8 cellular contexts compared by ENCODE assay signal in the genomic region with DNA sequence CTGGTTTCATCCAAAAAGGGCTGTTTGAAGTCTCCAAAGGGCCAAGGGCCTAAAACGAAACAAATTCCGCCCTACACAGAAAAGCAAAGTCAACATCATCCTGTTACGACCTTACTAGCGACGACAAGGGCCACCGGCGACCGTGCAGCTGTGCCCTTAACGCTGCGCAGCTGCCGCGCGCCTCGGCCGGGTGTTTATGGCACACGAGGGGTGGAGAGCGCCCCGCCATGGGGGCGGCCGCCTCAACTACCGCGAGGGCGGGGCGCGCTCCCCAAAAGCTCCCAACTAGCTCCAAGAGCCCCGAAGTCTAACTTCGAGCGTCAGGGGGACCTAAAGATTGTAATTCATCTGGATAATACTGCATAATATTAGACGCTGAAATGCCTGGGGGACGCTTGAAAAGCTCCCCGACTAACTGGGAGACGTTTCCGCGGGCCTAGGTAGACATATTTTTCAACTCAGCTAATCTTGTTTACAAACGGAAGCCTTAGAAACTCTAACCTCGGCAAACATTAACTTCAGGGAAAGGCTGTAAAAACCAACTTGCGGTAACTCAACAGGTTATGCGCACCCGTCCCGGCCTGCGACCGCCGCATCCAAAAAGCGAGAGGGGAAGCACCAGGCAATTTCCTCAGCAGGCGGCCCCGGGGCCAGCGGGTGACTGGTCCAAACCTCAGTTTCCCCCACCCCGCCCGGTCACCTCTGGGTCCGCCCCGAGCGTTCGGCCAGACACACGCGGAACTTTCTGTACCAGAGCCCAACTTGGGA. TPM values are rescaled to one million over a fixed set of nuclear protein-coding genes. Genes with fewer than 3 reads are reported as not detected.
DNase-seq lines count a peak whose midpoint lies in the region; ATAC-seq and TF ChIP-seq lines count a peak whose summit lies in the region.

No MANE protein-coding gene starts in this region.

- H3K4me3 Mint-ChIP-seq in glutamatergic neuron (ENCODE audit: unreplicated experiment) = peak overlapping the region; percentile 90

- TF ChIP-seq CTCF in glutamatergic neuron (IDR thresholded peaks at IDR 0.05; ENCODE audit: partially characterized antibody, unreplicated experiment) (no peak), ovary (IDR thresholded peaks at IDR 0.05) (no peak), tibial artery (IDR thresholded peaks at IDR 0.05) (no peak)

- no peak for TF ChIP-seq POLR2A in ovary (IDR thresholded peaks at IDR 0.05)

- H3K4me1 ChIP-seq in HUES6 (ENCODE audit: control insufficient read depth, insufficient read depth, low read length) = peaks cover 40% of the 10 kb centered on the region
- H3K4me1 ChIP-seq in ovary (ENCODE audit: insufficient read depth) = peaks cover 8% of the 10 kb centered on the region
- H3K4me1 ChIP-seq in tibial artery = peaks cover 0 to 17% (median 5%) of the 10 kb centered on the region in 4 donors

- peak overlapping the region; percentile 77 for H3K27ac ChIP-seq in HUES6 (ENCODE audit: low read depth, low read length)
- peak overlapping the region; percentile 79 to 89 for H3K27ac ChIP-seq in ovary
- H3K27ac ChIP-seq in tibial artery = peak overlapping the region; percentile 85 to 86

- peak; percentile 69 for DNase-seq in DMS153 treated with DMSO at 0.1 percent for 48 hours (lab: John Stamatoyannopoulos, UW; ENCODE audit: unreplicated experiment)
- DNase-seq in RPMI8226 = peak; percentile 93
- DNase-seq in activated gamma-delta T cell treated with anti-CD3 and anti-CD28 coated beads, Interleukin-2, amount 50 U/mL, for 16 hours (ENCODE audit: low read depth) = peak; percentile 52
- DNase-seq in glutamatergic neuron = peak; percentile 50
- peak; percentile 53 to 74 (median 65) for DNase-seq in ovary
- peak; percentile 62 to 72 for DNase-seq in tibial artery

- H3K36me3 Mint-ChIP-seq in glutamatergic neuron (ENCODE audit: unreplicated experiment) = no peaks in the 10 kb centered on the region

- ATAC-seq in GM21390 (IDR thresholded peaks at IDR 0.05; ENCODE audit: unreplicated experiment) = peak; percentile 61

- peaks cover 14% of the 10 kb centered on the region for H3K36me3 ChIP-seq in HUES6 (ENCODE audit: control insufficient read depth, insufficient read depth, low read length)
- no peaks in the 10 kb centered on the region for H3K36me3 ChIP-seq in ovary
- no peaks in the 10 kb centered on the region for H3K36me3 ChIP-seq in tibial artery

- H3K27me3 ChIP-seq in HUES6 (ENCODE audit: control insufficient read depth, insufficient read depth, low read length) = peaks cover 8% of the 10 kb centered on the region; the same call in 1 of the 2 replicates
- H3K27me3 ChIP-seq in ovary = no peaks in the 10 kb centered on the region
- H3K27me3 ChIP-seq in tibial artery = no peaks in the 10 kb centered on the region

- peak overlapping the region; percentile 87 for H3K9ac ChIP-seq in HUES6 (ENCODE audit: low read length)

- peaks cover 17% of the 10 kb centered on the region for H3K4me1 Mint-ChIP-seq in glutamatergic neuron (ENCODE audit: low read depth, unreplicated experiment)

- intact Hi-C loops in ovary (cut with DNase I) (loop anchor here in 1 of 4 donors (10.0 kb wide), 1 partner anchor 107 kb away; the partner anchor contains the start of gene BIRC2), tibial artery (cut with DNase I; ENCODE audit: low total_unique reads) (no loop called here)

- H3K9me3 ChIP-seq in HUES6 (ENCODE audit: control insufficient read depth, insufficient read depth, low read depth, low read length) = no peaks in the 10 kb centered on the region
- H3K9me3 ChIP-seq in ovary = no peaks in the 10 kb centered on the region
- no peaks in the 10 kb centered on the region for H3K9me3 ChIP-seq in tibial artery

- peaks cover 4% of the 10 kb centered on the region for H3K9me3 Mint-ChIP-seq in glutamatergic neuron (ENCODE audit: unreplicated experiment)

- H3K27me3 Mint-ChIP-seq in glutamatergic neuron (ENCODE audit: unreplicated experiment) = peaks cover 5% of the 10 kb centered on the region

- no peak for TF ChIP-seq EP300 in ovary (IDR thresholded peaks at IDR 0.05)

- H3K4me3 ChIP-seq in HUES6 (ENCODE audit: low read depth, low read length) (peak overlapping the region; percentile 91), ovary (peak overlapping the region; percentile 96), tibial artery (peak overlapping the region; percentile 99)

- H3K27ac Mint-ChIP-seq in glutamatergic neuron (ENCODE audit: unreplicated experiment) = no peak overlapping the region

- 0 to 1% (median 0%) methylated on average over 53 to 55 of the region's 55 CpGs for WGBS in ovary, 3 donors

RNA-seq across cellular contexts. Expression of gene TMEM123, which starts 0.7 kb away (rescaled TPM):
- total RNA-seq in glutamatergic neuron (ENCODE audit: unreplicated experiment) (18.1 TPM), ovary (100 to 1,000 TPM in 6 of 7 donors, 10 to 100 TPM in 1; 83.3 to 131 (median 124) TPM)
- 100 to 1,000 TPM in 1 of 2 donors, 10 to 100 TPM in 1; 69.4 to 165 TPM for polyA plus RNA-seq in ovary

Comparison
In these comparisons a context has a peak if more than half of its experiments do, and no peak if none do; other contexts are left out.
1. Peak in every context shown above with its lines: DNase-seq, ATAC-seq, H3K4me3 ChIP-seq and H3K27ac ChIP-seq.